In genomic region chr5:113394658-113395057, GRCh38 we compare ENCODE assay signal across 37 cellular contexts. TPM values are rescaled to one million over a fixed set of nuclear protein-coding genes. Genes with fewer than 3 reads are reported as not detected.
"Had no signal": no experiment of that assay in that cellular context is flagged by ENCODE, and none has a peak within 500 bp of the region (broad histone marks: within the 10 kb centered on the region; RNA-seq: fewer than 3 reads in every experiment).

No MANE protein-coding gene starts in this region.

- H3K36me3 ChIP-seq: ascending aorta, cardiac muscle cell had no signal

- H3K9me3 ChIP-seq: ascending aorta had no signal

- H3K4me1 ChIP-seq: ascending aorta had no signal

- H3K4me1 Mint-ChIP-seq: activated B cell treated with CpG ODN at 0.5 μM for 24 hours; activated CD4-positive, alpha-beta T cell treated with anti-CD3 and anti-CD28 coated beads, Interleukin-2, amount 10 ng/mL, durations not matched to agents 24 days and 14 days; activated naive CD4-positive, alpha-beta T cell treated with anti-CD3 and anti-CD28 coated beads, Interleukin-2, amount 10 ng/mL, durations not matched to agents 7 days and 5 days; activated naive CD4-positive, alpha-beta T cell treated with anti-CD3 and anti-CD28 coated beads, Interleukin-2, amount 50 U/mL, for 24 hours; activated naive CD8-positive, alpha-beta T cell treated with anti-CD3 and anti-CD28 coated beads, Interleukin-2, amount 10 ng/mL, durations not matched to agents 7 days and 5 days; activated naive CD8-positive, alpha-beta T cell treated with anti-CD3 and anti-CD28 coated beads, Interleukin-2, amount 50 U/mL, for 24 hours; activated T-helper 17 cell treated with anti-CD3 and anti-CD28 coated beads, Interleukin-2, amount 50 U/mL, for 72 hours; central memory CD8-positive, alpha-beta T cell; T-cell had no signal

- H3K36me3 Mint-ChIP-seq: activated CD4-positive, alpha-beta memory T cell treated with anti-CD3 and anti-CD28 coated beads for 36 hours; activated naive CD4-positive, alpha-beta T cell treated with anti-CD3 and anti-CD28 coated beads, Interleukin-2, amount 10 ng/mL, durations not matched to agents 7 days and 5 days; activated naive CD4-positive, alpha-beta T cell treated with anti-CD3 and anti-CD28 coated beads, Interleukin-2, amount 50 U/mL, for 24 hours; activated naive CD8-positive, alpha-beta T cell; activated naive CD8-positive, alpha-beta T cell treated with anti-CD3 and anti-CD28 coated beads, Interleukin-2, amount 10 ng/mL, durations not matched to agents 7 days and 5 days; brain; T-cell had no signal

- H3K27ac ChIP-seq: ascending aorta, cardiac muscle cell, VCaP had no signal

- H3K27me3 ChIP-seq: ascending aorta, cardiac muscle cell had no signal

- H3K27me3 Mint-ChIP-seq: activated naive CD4-positive, alpha-beta T cell treated with anti-CD3 and anti-CD28 coated beads, Interleukin-2, amount 50 U/mL, for 24 hours had no signal

- H3K9me3 Mint-ChIP-seq: activated B cell treated with CpG ODN at 0.5 μM for 24 hours; activated CD4-positive, alpha-beta memory T cell treated with anti-CD3 and anti-CD28 coated beads for 36 hours; activated CD4-positive, alpha-beta T cell treated with anti-CD3 and anti-CD28 coated beads, Interleukin-2, amount 10 ng/mL, durations not matched to agents 24 days and 14 days; activated CD8-positive, alpha-beta T cell treated with anti-CD3 and anti-CD28 coated beads for 36 hours; activated naive CD4-positive, alpha-beta T cell treated with anti-CD3 and anti-CD28 coated beads, Interleukin-2, amount 10 ng/mL, durations not matched to agents 7 days and 5 days; activated naive CD4-positive, alpha-beta T cell treated with anti-CD3 and anti-CD28 coated beads, Interleukin-2, amount 50 U/mL, for 24 hours; activated naive CD8-positive, alpha-beta T cell treated with anti-CD3 and anti-CD28 coated beads, Interleukin-2, amount 10 ng/mL, durations not matched to agents 7 days and 5 days; activated naive CD8-positive, alpha-beta T cell treated with anti-CD3 and anti-CD28 coated beads, Interleukin-2, amount 50 U/mL, for 24 hours; activated T-helper 1 cell treated with anti-CD3 and anti-CD28 coated beads, Interleukin-12 subunit alpha, Interleukin-12 subunit beta, Interleukin-2, Interleukin-4 antibody, amounts not matched to agents 30 ng/mL and 10 ng/mL and 1 ng/mL, durations not matched to agents 14 hours and 24 hours and 36 hours; activated T-helper 17 cell treated with anti-CD3 and anti-CD28 coated beads, Interleukin-2, amount 50 U/mL, for 72 hours; central memory CD8-positive, alpha-beta T cell; T-cell; T-helper 2 cell treated with Interferon-gamma antibody and Interleukin-4, amounts not matched to agents 5 μg/mL and 100 μg/mL, for 36 hours had no signal

- H3K27ac Mint-ChIP-seq: activated B cell treated with CpG ODN at 0.5 μM for 24 hours; activated CD4-positive, alpha-beta memory T cell treated with anti-CD3 and anti-CD28 coated beads for 36 hours; activated CD4-positive, alpha-beta T cell treated with anti-CD3 and anti-CD28 coated beads, Interleukin-2, amount 10 ng/mL, durations not matched to agents 24 days and 14 days; activated CD8-positive, alpha-beta T cell treated with anti-CD3 and anti-CD28 coated beads for 36 hours; activated naive CD4-positive, alpha-beta T cell treated with anti-CD3 and anti-CD28 coated beads, Interleukin-2, amount 10 ng/mL, durations not matched to agents 7 days and 5 days; activated naive CD4-positive, alpha-beta T cell treated with anti-CD3 and anti-CD28 coated beads, Interleukin-2, amount 50 U/mL, for 24 hours; activated naive CD8-positive, alpha-beta T cell; activated naive CD8-positive, alpha-beta T cell treated with anti-CD3 and anti-CD28 coated beads, Interleukin-2, amount 10 ng/mL, durations not matched to agents 7 days and 5 days; activated naive CD8-positive, alpha-beta T cell treated with anti-CD3 and anti-CD28 coated beads, Interleukin-2, amount 50 U/mL, for 24 hours; activated T-helper 1 cell treated with anti-CD3 and anti-CD28 coated beads, Interleukin-12 subunit alpha, Interleukin-12 subunit beta, Interleukin-2, Interleukin-4 antibody, amounts not matched to agents 30 ng/mL and 10 ng/mL and 1 ng/mL, durations not matched to agents 14 hours and 24 hours and 36 hours; activated T-helper 17 cell treated with anti-CD3 and anti-CD28 coated beads, Interleukin-2, amount 50 U/mL, for 72 hours; brain; T-cell; T-helper 17 cell; T-helper 2 cell treated with Interferon-gamma antibody and Interleukin-4, amounts not matched to agents 5 μg/mL and 100 μg/mL, for 36 hours had no signal

- DNase-seq: activated B cell treated with CpG ODN at 0.5 μM for 24 hours; activated CD4-positive, alpha-beta memory T cell treated with anti-CD3 and anti-CD28 coated beads for 36 hours; activated CD4-positive, alpha-beta T cell treated with anti-CD3 and anti-CD28 coated beads for 4 hours; activated CD4-positive, alpha-beta T cell treated with anti-CD3 and anti-CD28 coated beads, Interleukin-2, amount 10 ng/mL, durations not matched to agents 24 days and 14 days; activated CD4-positive, alpha-beta T cell treated with anti-CD3 and anti-CD28 coated beads, Interleukin-2, amount 50 U/mL, for 1 hour; activated CD4-positive, alpha-beta T cell treated with anti-CD3 and anti-CD28 coated beads, Interleukin-2, amount 50 U/mL, for 4 hours; activated CD4-positive, CD25-positive, alpha-beta regulatory T cell treated with anti-CD3 and anti-CD28 coated beads, Interleukin-2, amount 50 U/mL, for 72 hours; activated CD8-positive, alpha-beta memory T cell treated with anti-CD3 and anti-CD28 coated beads, Interleukin-2, amount 50 U/mL, for 4 hours; activated CD8-positive, alpha-beta T cell treated with anti-CD3 and anti-CD28 coated beads for 36 hours; activated effector memory CD4-positive, alpha-beta T cell treated with anti-CD3 and anti-CD28 coated beads, Interleukin-2, amount 50 U/mL, for 16 hours; activated naive CD4-positive, alpha-beta T cell treated with anti-CD3 and anti-CD28 coated beads, Interleukin-2, amount 10 ng/mL, durations not matched to agents 7 days and 5 days; activated naive CD4-positive, alpha-beta T cell treated with Interleukin-2 at 50 U/mL for 16 hours; activated naive CD8-positive, alpha-beta T cell treated with anti-CD3 and anti-CD28 coated beads, Interleukin-2, amount 10 ng/mL, durations not matched to agents 7 days and 5 days; activated naive CD8-positive, alpha-beta T cell treated with anti-CD3 and anti-CD28 coated beads, Interleukin-2, amount 50 U/mL, for 24 hours; activated T-cell treated with anti-CD3 and anti-CD28 coated beads for 4 hours; activated T-cell treated with anti-CD3 and anti-CD28 coated beads, Interleukin-2, amount 50 U/mL, for 1 hour; activated T-cell treated with anti-CD3 and anti-CD28 coated beads, Interleukin-2, amount 50 U/mL, for 48 hours; amygdala; anterior cingulate cortex; caudate nucleus; cerebellar nuclear complex; T-cell; T-helper 17 cell; T-helper 9 cell had no signal

- H3K4me3 Mint-ChIP-seq: activated B cell treated with CpG ODN at 0.5 μM for 24 hours; activated CD4-positive, alpha-beta memory T cell treated with anti-CD3 and anti-CD28 coated beads for 36 hours; activated CD4-positive, alpha-beta T cell treated with anti-CD3 and anti-CD28 coated beads, Interleukin-2, amount 10 ng/mL, durations not matched to agents 24 days and 14 days; activated CD8-positive, alpha-beta T cell treated with anti-CD3 and anti-CD28 coated beads for 36 hours; activated naive CD4-positive, alpha-beta T cell treated with anti-CD3 and anti-CD28 coated beads, Interleukin-2, amount 10 ng/mL, durations not matched to agents 7 days and 5 days; activated naive CD4-positive, alpha-beta T cell treated with anti-CD3 and anti-CD28 coated beads, Interleukin-2, amount 50 U/mL, for 24 hours; activated naive CD8-positive, alpha-beta T cell; activated naive CD8-positive, alpha-beta T cell treated with anti-CD3 and anti-CD28 coated beads, Interleukin-2, amount 10 ng/mL, durations not matched to agents 7 days and 5 days; activated naive CD8-positive, alpha-beta T cell treated with anti-CD3 and anti-CD28 coated beads, Interleukin-2, amount 50 U/mL, for 24 hours; activated T-helper 1 cell treated with anti-CD3 and anti-CD28 coated beads, Interleukin-12 subunit alpha, Interleukin-12 subunit beta, Interleukin-2, Interleukin-4 antibody, amounts not matched to agents 30 ng/mL and 10 ng/mL and 1 ng/mL, durations not matched to agents 14 hours and 24 hours and 36 hours; activated T-helper 17 cell treated with anti-CD3 and anti-CD28 coated beads, Interleukin-2, amount 50 U/mL, for 72 hours; brain; central memory CD8-positive, alpha-beta T cell; T-cell; T-helper 17 cell; T-helper 2 cell treated with Interferon-gamma antibody and Interleukin-4, amounts not matched to agents 5 μg/mL and 100 μg/mL, for 36 hours had no signal

- H3K4me3 ChIP-seq: ascending aorta, cardiac muscle cell had no signal

- ATAC-seq: activated CD8-positive, alpha-beta T cell treated with anti-CD3 and anti-CD28 coated beads for 36 hours; activated naive CD8-positive, alpha-beta T cell treated with anti-CD3 and anti-CD28 coated beads, Interleukin-2, amount 50 U/mL, for 24 hours; activated T-helper 17 cell treated with anti-CD3 and anti-CD28 coated beads, Interleukin-2, amount 50 U/mL, for 72 hours; T-cell; T-helper 17 cell had no signal

RNA-seq across cellular contexts. Expression of gene TSSK1B, which starts 40.1 kb away (rescaled TPM):
- total RNA-seq: activated B cell treated with CpG ODN at 0.5 μM for 24 hours; activated CD4-positive, alpha-beta memory T cell treated with anti-CD3 and anti-CD28 coated beads for 36 hours; activated CD4-positive, alpha-beta T cell treated with anti-CD3 and anti-CD28 coated beads, Interleukin-2, amount 10 ng/mL, durations not matched to agents 24 days and 14 days; activated CD8-positive, alpha-beta memory T cell treated with anti-CD3 and anti-CD28 coated beads for 36 hours; activated CD8-positive, alpha-beta T cell treated with anti-CD3 and anti-CD28 coated beads for 36 hours; activated naive CD8-positive, alpha-beta T cell treated with anti-CD3 and anti-CD28 coated beads, Interleukin-2, amount 10 ng/mL, durations not matched to agents 7 days and 5 days; activated T-helper 1 cell treated with anti-CD3 and anti-CD28 coated beads, Interleukin-12 subunit alpha, Interleukin-12 subunit beta, Interleukin-2, Interleukin-4 antibody, amounts not matched to agents 30 ng/mL and 10 ng/mL and 1 ng/mL, durations not matched to agents 14 hours and 24 hours and 36 hours; activated T-helper 17 cell treated with anti-CD3 and anti-CD28 coated beads, Interleukin-2, amount 50 U/mL, for 72 hours; ascending aorta; T-cell; T-helper 1 cell treated with Interleukin-12 subunit alpha and Interleukin-12 subunit beta and Interleukin-4 antibody, amounts not matched to agents 30 ng/mL and 1 ng/mL, for 36 hours; T-helper 17 cell had no signal
- polyA plus RNA-seq: adipose tissue had no signal
